15 cellular contexts compared by ENCODE assay signal in the genomic region with DNA sequence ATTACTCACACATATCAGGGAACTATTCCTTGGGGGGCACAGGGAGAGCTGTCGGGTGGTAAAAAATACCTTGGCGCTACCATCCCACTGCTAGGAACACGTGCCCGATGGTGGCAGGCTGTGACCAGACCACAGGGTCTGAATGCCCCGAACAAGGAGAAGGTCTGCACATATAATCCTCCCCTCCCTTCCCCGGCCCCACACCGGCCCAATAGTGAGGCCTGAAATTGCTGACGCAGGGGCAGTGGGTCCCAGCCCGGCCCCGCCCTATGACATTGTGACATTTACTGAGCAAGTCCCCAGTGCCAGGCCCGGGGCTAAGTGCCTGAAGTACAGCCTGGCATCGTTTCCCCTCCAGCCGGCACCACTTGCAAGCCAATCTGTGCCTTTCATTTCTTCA.
"Had no signal": no experiment of that assay in that cellular context is flagged by ENCODE, and none has a peak within 500 bp of the region (broad histone marks: within the 10 kb centered on the region; RNA-seq: fewer than 3 reads in every experiment).

No MANE protein-coding gene starts in this region.

- H3K4me3 Mint-ChIP-seq: activated B cell treated with CpG ODN at 0.5 μM for 24 hours; activated CD4-positive, alpha-beta T cell treated with anti-CD3 and anti-CD28 coated beads, Interleukin-2, amount 10 ng/mL, durations not matched to agents 24 days and 14 days; activated CD8-positive, alpha-beta T cell treated with anti-CD3 and anti-CD28 coated beads, Interleukin-2, amount 10 ng/mL, durations not matched to agents 7 days and 5 days; activated naive CD8-positive, alpha-beta T cell treated with anti-CD3 and anti-CD28 coated beads for 36 hours; endodermal cell; neural crest cell; stimulated activated effector memory CD8-positive, alpha-beta T cell treated with anti-CD3 and anti-CD28 coated beads, Interleukin-12 subunit alpha, Interleukin-12 subunit beta, amount 100 ng/mL, for 72 hours; T-helper 1 cell treated with Interleukin-12 subunit alpha and Interleukin-12 subunit beta and Interleukin-4 antibody, amounts not matched to agents 30 μg/mL and 1 μg/mL, for 36 hours had no signal

- H3K36me3 Mint-ChIP-seq: activated naive CD8-positive, alpha-beta T cell treated with anti-CD3 and anti-CD28 coated beads for 36 hours; stimulated activated effector memory CD8-positive, alpha-beta T cell treated with anti-CD3 and anti-CD28 coated beads, Interleukin-12 subunit alpha, Interleukin-12 subunit beta, amount 100 ng/mL, for 72 hours had no signal

- H3K9me3 ChIP-seq: ovary, transverse colon had no signal

- H3K27me3 ChIP-seq: brain microvascular endothelial cell, ovary, transverse colon had no signal

- H3K4me1 Mint-ChIP-seq: activated B cell treated with CpG ODN at 0.5 μM for 24 hours; activated CD4-positive, alpha-beta T cell treated with anti-CD3 and anti-CD28 coated beads, Interleukin-2, amount 10 ng/mL, durations not matched to agents 24 days and 14 days; activated naive CD8-positive, alpha-beta T cell treated with anti-CD3 and anti-CD28 coated beads for 36 hours; stimulated activated effector memory CD8-positive, alpha-beta T cell treated with anti-CD3 and anti-CD28 coated beads, Interleukin-12 subunit alpha, Interleukin-12 subunit beta, amount 100 ng/mL, for 72 hours had no signal

- H3K27ac Mint-ChIP-seq: activated B cell treated with CpG ODN at 0.5 μM for 24 hours; activated CD4-positive, alpha-beta T cell treated with anti-CD3 and anti-CD28 coated beads, Interleukin-2, amount 10 ng/mL, durations not matched to agents 24 days and 14 days; activated CD8-positive, alpha-beta T cell treated with anti-CD3 and anti-CD28 coated beads, Interleukin-2, amount 10 ng/mL, durations not matched to agents 7 days and 5 days; activated naive CD8-positive, alpha-beta T cell treated with anti-CD3 and anti-CD28 coated beads for 36 hours; endodermal cell; stimulated activated effector memory CD8-positive, alpha-beta T cell treated with anti-CD3 and anti-CD28 coated beads, Interleukin-12 subunit alpha, Interleukin-12 subunit beta, amount 100 ng/mL, for 72 hours; T-helper 1 cell treated with Interleukin-12 subunit alpha and Interleukin-12 subunit beta and Interleukin-4 antibody, amounts not matched to agents 30 μg/mL and 1 μg/mL, for 36 hours had no signal

- H3K4me3 ChIP-seq: lung, ovary, transverse colon had no signal

- DNase-seq: activated B cell treated with CpG ODN at 0.5 μM for 24 hours; activated CD4-positive, alpha-beta T cell treated with anti-CD3 and anti-CD28 coated beads, Interleukin-2, amount 10 ng/mL, durations not matched to agents 24 days and 14 days; activated CD8-positive, alpha-beta memory T cell treated with anti-CD3 and anti-CD28 coated beads, Interleukin-2, amount 50 U/mL, for 4 hours; activated CD8-positive, alpha-beta T cell treated with anti-CD3 and anti-CD28 coated beads, Interleukin-2, amount 10 ng/mL, durations not matched to agents 7 days and 5 days; activated gamma-delta T cell treated with Interleukin-2 at 50 U/mL for 16 hours; activated naive CD8-positive, alpha-beta T cell treated with anti-CD3 and anti-CD28 coated beads for 36 hours; activated T-cell treated with anti-CD3 and anti-CD28 coated beads, Interleukin-2, amount 50 U/mL, for 48 hours; brain microvascular endothelial cell; endodermal cell; ovary; transverse colon had no signal

- ATAC-seq: activated CD8-positive, alpha-beta T cell treated with anti-CD3 and anti-CD28 coated beads, Interleukin-2, amount 10 ng/mL, durations not matched to agents 7 days and 5 days; stimulated activated effector memory CD8-positive, alpha-beta T cell treated with anti-CD3 and anti-CD28 coated beads, Interleukin-12 subunit alpha, Interleukin-12 subunit beta, amount 100 ng/mL, for 72 hours had no signal

- H3K27ac ChIP-seq: brain microvascular endothelial cell, ovary had no signal

- H3K9me3 Mint-ChIP-seq: activated B cell treated with CpG ODN at 0.5 μM for 24 hours; activated CD4-positive, alpha-beta T cell treated with anti-CD3 and anti-CD28 coated beads, Interleukin-2, amount 10 ng/mL, durations not matched to agents 24 days and 14 days; activated naive CD8-positive, alpha-beta T cell treated with anti-CD3 and anti-CD28 coated beads for 36 hours; neural crest cell; stimulated activated effector memory CD8-positive, alpha-beta T cell treated with anti-CD3 and anti-CD28 coated beads, Interleukin-12 subunit alpha, Interleukin-12 subunit beta, amount 100 ng/mL, for 72 hours; T-helper 1 cell treated with Interleukin-12 subunit alpha and Interleukin-12 subunit beta and Interleukin-4 antibody, amounts not matched to agents 30 μg/mL and 1 μg/mL, for 36 hours had no signal

- H3K36me3 ChIP-seq: brain microvascular endothelial cell, ovary, transverse colon had no signal
